In genomic region chr1:22613951-22614350, GRCh38 we compare ENCODE assay signal across 2 cellular contexts.
A peak's percentile ranks its signal among the peaks of the same experiment; 100 is the strongest.
TF ChIP-seq lines count a peak whose summit lies in the region.

No MANE protein-coding gene starts in this region.

TF ChIP-seq in HEK293, 187 proteins besides CTCF, POLR2A, EP300 and RAD21:
- TF ChIP-seq, protein P1, sequence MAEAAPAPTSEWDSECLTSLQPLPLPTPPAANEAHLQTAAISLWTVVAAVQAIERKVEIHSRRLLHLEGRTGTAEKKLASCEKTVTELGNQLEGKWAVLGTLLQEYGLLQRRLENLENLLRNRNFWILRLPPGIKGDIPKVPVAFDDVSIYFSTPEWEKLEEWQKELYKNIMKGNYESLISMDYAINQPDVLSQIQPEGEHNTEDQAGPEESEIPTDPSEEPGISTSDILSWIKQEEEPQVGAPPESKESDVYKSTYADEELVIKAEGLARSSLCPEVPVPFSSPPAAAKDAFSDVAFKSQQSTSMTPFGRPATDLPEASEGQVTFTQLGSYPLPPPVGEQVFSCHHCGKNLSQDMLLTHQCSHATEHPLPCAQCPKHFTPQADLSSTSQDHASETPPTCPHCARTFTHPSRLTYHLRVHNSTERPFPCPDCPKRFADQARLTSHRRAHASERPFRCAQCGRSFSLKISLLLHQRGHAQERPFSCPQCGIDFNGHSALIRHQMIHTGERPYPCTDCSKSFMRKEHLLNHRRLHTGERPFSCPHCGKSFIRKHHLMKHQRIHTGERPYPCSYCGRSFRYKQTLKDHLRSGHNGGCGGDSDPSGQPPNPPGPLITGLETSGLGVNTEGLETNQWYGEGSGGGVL (tag by site-specific recombination; IDR thresholded peaks at IDR 0.05) = peak; percentile 87
- TF ChIP-seq ZSCAN4 (tag by site-specific recombination; IDR thresholded peaks at IDR 0.05) = no peak

TF ChIP-seq in H1, 55 proteins besides CTCF, POLR2A, EP300 and RAD21:
- TF ChIP-seq NANOG (IDR thresholded peaks at IDR 0.05; ENCODE audit: insufficient read depth, low read depth, low read length, poor library complexity, severe bottlenecking) (no peak), SIRT6 (IDR thresholded peaks at IDR 0.05; ENCODE audit: low read length) (no peak), CREB1 (IDR thresholded peaks at IDR 0.05) (no peak), HDAC2 (IDR thresholded peaks at IDR 0.05; ENCODE audit: borderline replicate concordance in 1 of 2, low read depth in 2 of 2, low read length in 2 of 2) (no peak)
